1 cellular context compared by ENCODE assay signal in the genomic region with DNA sequence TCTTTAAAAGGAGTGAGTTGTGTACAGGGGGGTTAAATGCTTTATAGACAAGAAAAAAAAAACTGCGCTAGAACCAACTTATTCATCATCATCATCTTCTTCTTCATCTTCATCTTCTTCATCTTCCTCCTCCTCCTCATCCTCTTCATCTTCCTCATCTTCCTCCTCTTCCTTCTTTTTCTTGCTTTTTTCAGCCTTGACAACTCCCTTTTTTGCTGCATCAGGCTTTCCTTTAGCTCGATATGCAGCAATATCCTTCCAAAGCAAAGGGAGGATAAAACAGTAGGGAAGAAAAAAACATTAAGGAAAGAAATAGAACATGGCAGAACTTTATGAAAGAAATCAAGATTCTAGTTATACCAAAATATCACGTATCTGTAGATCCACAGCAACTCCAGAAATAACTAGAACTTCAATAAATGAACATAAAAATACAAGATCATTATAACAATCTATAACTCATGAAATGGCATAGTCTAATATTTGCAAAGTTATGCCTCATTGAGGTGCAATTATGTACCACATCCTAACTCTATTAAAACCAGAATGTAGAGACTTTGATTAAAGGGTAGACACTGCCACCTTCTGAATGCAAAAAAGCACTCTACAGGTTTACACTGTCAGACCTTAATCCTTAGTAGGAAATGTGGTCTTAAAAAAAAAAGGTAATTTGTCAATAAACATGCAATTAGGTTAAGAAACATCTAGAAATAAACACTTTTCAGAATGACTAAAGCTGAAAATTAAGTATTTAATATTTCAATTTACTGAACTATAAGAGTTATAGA.
TF ChIP-seq lines count a peak whose summit lies in the region.

No MANE protein-coding gene starts in this region.

TF ChIP-seq in SK-N-SH, 30 proteins besides CTCF, POLR2A, EP300 and RAD21:
- peak; percentile 46 for TF ChIP-seq SMC3 (IDR thresholded peaks at IDR 0.05; ENCODE audit: low read depth, low read length)
